9 cellular contexts compared by ENCODE assay signal in the genomic region with DNA sequence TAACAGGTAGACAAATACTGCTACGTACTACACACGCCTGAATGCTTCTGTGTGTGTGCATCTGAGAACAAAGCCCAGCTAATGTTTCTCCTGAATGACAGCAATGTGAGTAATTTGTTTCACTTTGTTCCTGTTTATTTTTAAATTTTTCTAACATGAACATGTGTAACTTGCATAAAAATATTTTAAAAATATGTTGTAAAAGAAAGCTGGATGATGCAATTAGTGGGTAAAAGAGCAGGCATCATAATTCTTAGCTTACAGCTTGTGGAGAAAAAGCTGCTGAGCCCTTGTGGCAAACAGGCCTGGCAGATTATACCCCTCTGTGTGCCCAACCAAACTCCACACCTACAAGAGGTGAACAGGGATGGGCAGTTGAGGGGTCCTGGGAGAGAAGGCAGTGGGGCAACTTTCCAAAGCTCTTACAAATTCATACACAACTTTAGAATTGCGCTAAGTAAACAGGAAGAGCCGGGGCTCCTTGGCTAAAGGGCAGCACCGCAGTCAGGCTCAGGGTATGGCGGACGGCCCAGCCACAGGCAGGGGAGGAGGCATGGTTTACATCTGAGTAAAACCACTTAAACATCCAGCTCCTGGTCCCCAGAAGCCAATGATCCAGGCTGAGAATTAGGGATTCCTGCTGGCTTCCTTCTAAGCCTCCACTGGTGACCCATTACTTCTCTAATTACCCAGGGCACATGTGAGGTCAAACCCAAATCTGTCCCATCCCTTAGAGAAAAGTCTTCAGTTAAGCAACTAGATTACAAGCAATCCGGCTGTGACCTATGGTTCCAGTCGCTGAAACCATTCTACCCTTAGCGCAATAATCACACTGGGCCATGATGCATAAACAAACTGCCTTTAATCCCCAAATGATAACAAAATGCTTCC. TPM values are rescaled to one million over a fixed set of nuclear protein-coding genes. Genes with fewer than 3 reads are reported as not detected.
DNase-seq lines count a peak whose midpoint lies in the region; ATAC-seq and TF ChIP-seq lines count a peak whose summit lies in the region.
"Had no signal": no experiment of that assay in that cellular context is flagged by ENCODE, and none has a peak within 500 bp of the region (broad histone marks: within the 10 kb centered on the region; RNA-seq: fewer than 3 reads in every experiment).

No MANE protein-coding gene starts in this region.

- CTCF ChIA-PET in activated naive CD4-positive, alpha-beta T cell treated with anti-CD3 and anti-CD28 coated beads, Interleukin-2, amount 10 ng/mL, durations not matched to agents 7 days and 5 days (lab: Charles Lee): no interaction called here

- intact Hi-C loops in heart right ventricle (cut with DNase I) (no loop called here), prostate gland (cut with DNase I) (no loop called here)

- peaks cover 4% of the 10 kb centered on the region for H3K9me3 ChIP-seq in adipocyte (ENCODE audit: control insufficient read depth, low read length)
- H3K9me3 ChIP-seq in heart right ventricle: peaks cover 0 to 6% (median 2%) of the 10 kb centered on the region in 11 donors
- no peaks in the 10 kb centered on the region for H3K9me3 ChIP-seq in prostate gland

- H3K9me3 Mint-ChIP-seq in activated naive CD4-positive, alpha-beta T cell treated with anti-CD3 and anti-CD28 coated beads, Interleukin-2, amount 10 ng/mL, durations not matched to agents 7 days and 5 days: no peaks in the 10 kb centered on the region

- no peak for TF ChIP-seq CTCF in heart right ventricle (IDR thresholded peaks at IDR 0.05)
- no peak for TF ChIP-seq CTCF in prostate gland (IDR thresholded peaks at IDR 0.05)

- H3K9ac ChIP-seq in adipocyte (ENCODE audit: low read length): peak overlapping the region; percentile 83

- ATAC-seq in heart right ventricle: peak in 7 of 8 donors; percentile 32 to 58 (median 33)
- ATAC-seq: GM12878 had no signal

- peak; percentile 77 for DNase-seq in GM04503 (ENCODE audit: low read depth)
- DNase-seq in adipocyte (ENCODE audit: low read depth): peak; percentile 92
- DNase-seq in heart right ventricle: peak; percentile 8 to 26
- DNase-seq in prostate gland (ENCODE audit: low spot score): no peak
- DNase-seq in caudate nucleus (lab: John Stamatoyannopoulos, UW): no peak
- no peak for DNase-seq in activated naive CD4-positive, alpha-beta T cell treated with anti-CD3 and anti-CD28 coated beads, Interleukin-2, amount 10 ng/mL, durations not matched to agents 7 days and 5 days
- no peak for DNase-seq in NCI-H526 treated with DMSO at 0.1 percent for 48 hours (lab: John Stamatoyannopoulos, UW)
- DNase-seq in 8988T: no peak

- H3K27ac ChIP-seq in heart right ventricle (peak overlapping the region in 9 of 10 donors; percentile 43 to 84 (median 72)), prostate gland (peak overlapping the region; percentile 62 to 76), caudate nucleus (ENCODE audit: low read depth, low read length) (no peak overlapping the region)

- peaks cover 2% of the 10 kb centered on the region for H3K36me3 ChIP-seq in adipocyte (ENCODE audit: control insufficient read depth, insufficient read depth, low read length, severe bottlenecking)
- H3K36me3 ChIP-seq in heart right ventricle: peaks cover 0 to 4% (median 0%) of the 10 kb centered on the region in 9 donors
- no peaks in the 10 kb centered on the region for H3K36me3 ChIP-seq in prostate gland

- TF ChIP-seq POLR2A in prostate gland (IDR thresholded peaks at IDR 0.05): no peak

- 45 to 51% methylated on average over 10 of the region's 10 CpGs for WGBS in heart right ventricle, 2 donors
- WGBS in prostate gland: 49% methylated on average over 10 of the region's 10 CpGs

- no peaks in the 10 kb centered on the region for H3K36me3 Mint-ChIP-seq in activated naive CD4-positive, alpha-beta T cell treated with anti-CD3 and anti-CD28 coated beads, Interleukin-2, amount 10 ng/mL, durations not matched to agents 7 days and 5 days

- H3K27ac Mint-ChIP-seq in activated naive CD4-positive, alpha-beta T cell treated with anti-CD3 and anti-CD28 coated beads, Interleukin-2, amount 10 ng/mL, durations not matched to agents 7 days and 5 days: no peak overlapping the region

- peaks cover 9% of the 10 kb centered on the region for H3K27me3 Mint-ChIP-seq in activated naive CD4-positive, alpha-beta T cell treated with anti-CD3 and anti-CD28 coated beads, Interleukin-2, amount 10 ng/mL, durations not matched to agents 7 days and 5 days

- no peaks in the 10 kb centered on the region for H3K4me1 Mint-ChIP-seq in activated naive CD4-positive, alpha-beta T cell treated with anti-CD3 and anti-CD28 coated beads, Interleukin-2, amount 10 ng/mL, durations not matched to agents 7 days and 5 days

- H3K4me3 ChIP-seq in adipocyte (ENCODE audit: low read length): peak overlapping the region; percentile 53
- H3K4me3 ChIP-seq in heart right ventricle: peak overlapping the region in 2 of 10 donors; percentile 3
- no peak overlapping the region for H3K4me3 ChIP-seq in prostate gland
- H3K4me3 ChIP-seq: GM12878 had no signal

- H3K27me3 ChIP-seq in adipocyte (replicated peaks; ENCODE audit: control insufficient read depth, insufficient read depth, low read length): no peaks in the 10 kb centered on the region
- peaks cover 0 to 5% (median 0%) of the 10 kb centered on the region in 7 donors for H3K27me3 ChIP-seq in heart right ventricle
- no peaks in the 10 kb centered on the region for H3K27me3 ChIP-seq in prostate gland (replicated peaks; ENCODE audit: insufficient read depth)

- H3K4me1 ChIP-seq in adipocyte (ENCODE audit: control insufficient read depth, insufficient read depth, low read length): peaks cover 56% of the 10 kb centered on the region
- H3K4me1 ChIP-seq in heart right ventricle: peaks cover 13 to 67% (median 50%) of the 10 kb centered on the region in 9 donors
- peaks cover 25% of the 10 kb centered on the region for H3K4me1 ChIP-seq in prostate gland (replicated peaks)

- H3K4me3 Mint-ChIP-seq in activated naive CD4-positive, alpha-beta T cell treated with anti-CD3 and anti-CD28 coated beads, Interleukin-2, amount 10 ng/mL, durations not matched to agents 7 days and 5 days: no peak overlapping the region

RNA-seq across cellular contexts. Expression of a gene that starts 14.0 kb away (rescaled TPM):
- total RNA-seq in heart right ventricle (10 to 100 TPM; 12.3 to 65.0 (median 20.3) TPM), prostate gland (10 to 100 TPM; 29.5 to 40.8 TPM)
- 10 to 100 TPM in 1 of 2 donors, 1 to 10 TPM in 1; 7.8 to 19.1 TPM for polyA plus RNA-seq in heart right ventricle

Comparison
In these comparisons a context has a peak if more than half of its experiments do, and no peak if none do; other contexts are left out.
1. DNase-seq: peak in GM04503 (single experiment), adipocyte (single experiment) and heart right ventricle (2 of 2); none in prostate gland (single experiment), caudate nucleus (0 of 61), activated naive CD4-positive, alpha-beta T cell treated with anti-CD3 and anti-CD28 coated beads, Interleukin-2, amount 10 ng/mL, durations not matched to agents 7 days and 5 days (single experiment), NCI-H526 treated with DMSO at 0.1 percent for 48 hours (single experiment) and 8988T (single experiment).